1 cellular context compared by ENCODE assay signal in the genomic region with DNA sequence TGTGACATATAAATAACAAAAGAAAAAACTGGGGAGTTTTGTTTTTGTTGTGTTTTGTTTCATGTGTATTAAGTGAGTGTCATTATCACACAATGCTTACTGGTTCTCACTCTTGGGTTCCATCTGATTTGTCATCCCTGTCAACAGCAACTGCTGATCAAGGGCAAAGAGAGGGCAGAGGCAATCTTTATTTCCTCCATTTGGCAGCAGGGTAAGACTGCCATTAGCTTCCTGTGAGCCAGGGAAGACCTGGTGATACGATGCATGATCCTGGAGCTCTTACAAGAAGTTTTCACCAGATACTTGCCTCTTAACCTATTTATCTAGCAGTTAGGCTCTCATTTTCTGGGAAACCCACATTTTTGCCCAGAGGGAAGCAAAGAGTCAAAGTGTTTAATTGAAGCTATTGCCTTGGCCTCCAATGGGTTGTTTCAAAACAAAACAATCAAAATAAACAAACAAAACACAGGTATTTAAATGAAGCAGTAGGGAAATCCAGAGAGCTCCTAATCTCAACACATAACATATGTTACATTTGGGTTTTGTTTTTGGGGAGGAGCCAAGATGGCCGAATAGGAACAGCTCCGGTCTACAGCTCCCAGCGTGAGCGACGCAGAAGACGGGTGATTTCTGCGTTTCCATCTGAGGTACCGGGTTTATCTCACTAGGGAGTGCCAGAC.
TF ChIP-seq lines count a peak whose summit lies in the region.

No MANE protein-coding gene starts in this region.

TF ChIP-seq in H1, 55 proteins besides CTCF, POLR2A, EP300 and RAD21:
- no peak for TF ChIP-seq BRCA1 (IDR thresholded peaks at IDR 0.05; ENCODE audit: low read depth, low read length)
- TF ChIP-seq SIRT6 (IDR thresholded peaks at IDR 0.05; ENCODE audit: low read length), result no peak
- no peak for TF ChIP-seq SP2 (IDR thresholded peaks at IDR 0.05; ENCODE audit: low read length)
- TF ChIP-seq GTF2F1 (IDR thresholded peaks at IDR 0.05; ENCODE audit: borderline replicate concordance, low read depth, low read length), result no peak
- TF ChIP-seq HDAC6 (IDR thresholded peaks at IDR 0.05; ENCODE audit: low read depth, low read length), result no peak
- TF ChIP-seq ASH2L (IDR thresholded peaks at IDR 0.05; ENCODE audit: low read length), result no peak
- TF ChIP-seq YY1 (IDR thresholded peaks at IDR 0.05; ENCODE audit: low read depth, low read length), result no peak; the same call in 1 of the 2 replicates
- TF ChIP-seq JUN (IDR thresholded peaks at IDR 0.05; ENCODE audit: low read depth, low read length), result no peak
- TF ChIP-seq POLR2AphosphoS5 (IDR thresholded peaks at IDR 0.05; ENCODE audit: low read depth, low read length), result no peak
- no peak for TF ChIP-seq SIN3A (conservative IDR thresholded peaks at IDR 0.05 in 1 of 2, IDR thresholded peaks at IDR 0.05 in 1 of 2; ENCODE audit: low read depth in 1 of 2, low read length in 2 of 2)
- no peak for TF ChIP-seq CHD1 (IDR thresholded peaks at IDR 0.05; ENCODE audit: low read depth, low read length)
- TF ChIP-seq EZH2 (IDR thresholded peaks at IDR 0.05; ENCODE audit: low read depth, low read length, severe bottlenecking), result no peak
